Comparison of ENCODE assay signal across 3 cellular contexts in genomic region chr20:41638459-41638858, GRCh38.
TF ChIP-seq lines count a peak whose summit lies in the region.

No MANE protein-coding gene starts in this region.

TF ChIP-seq in HepG2, 621 proteins besides CTCF, POLR2A, EP300 and RAD21:
- TF ChIP-seq MAFF (IDR thresholded peaks at IDR 0.05; ENCODE audit: low read depth, low read length) (peak; percentile 98), MAFK (conservative IDR thresholded peaks at IDR 0.05 in 1 of 2, IDR thresholded peaks at IDR 0.05 in 1 of 2; ENCODE audit: low read length in 2 of 2) (peak; percentile 98), ATM (IDR thresholded peaks at IDR 0.05; ENCODE audit: borderline replicate concordance) (no peak)

TF ChIP-seq in IMR-90, 13 proteins besides CTCF, POLR2A, EP300 and RAD21:
- peak; percentile 90 for TF ChIP-seq MAFK (IDR thresholded peaks at IDR 0.05; ENCODE audit: low read depth, low read length)
- TF ChIP-seq BHLHE40 (IDR thresholded peaks at IDR 0.05; ENCODE audit: low read depth, low read length): no peak

TF ChIP-seq in H1, 55 proteins besides CTCF, POLR2A, EP300 and RAD21:
- TF ChIP-seq CEBPB (IDR thresholded peaks at IDR 0.05; ENCODE audit: low read depth, low read length) (no peak), EGR1 (IDR thresholded peaks at IDR 0.05; ENCODE audit: borderline replicate concordance, low read depth, low read length) (no peak), SRF (IDR thresholded peaks at IDR 0.05; ENCODE audit: low read depth, low read length) (no peak), TAF1 (IDR thresholded peaks at IDR 0.05; ENCODE audit: low read depth, low read length) (no peak), MAFK (IDR thresholded peaks at IDR 0.05; ENCODE audit: low read depth, low read length) (peak; percentile 63)
